ENCODE assay signal across 7 cellular contexts in genomic region chr3:14508966-14509795, GRCh38. TPM values are rescaled to one million over a fixed set of nuclear protein-coding genes. Genes with fewer than 3 reads are reported as not detected.
DNase-seq lines count a peak whose midpoint lies in the region; TF ChIP-seq lines count a peak whose summit lies in the region.

No MANE protein-coding gene starts in this region.

- H3K4me1 ChIP-seq in hepatocyte (ENCODE audit: insufficient read depth) (no peaks in the 10 kb centered on the region), smooth muscle cell (ENCODE audit: low read depth) (peaks cover 3% of the 10 kb centered on the region)

- no peak overlapping the region for H2AFZ ChIP-seq in hepatocyte
- peak overlapping the region; percentile 42 for H2AFZ ChIP-seq in smooth muscle cell (ENCODE audit: low read depth)

- no peaks in the 10 kb centered on the region for H3K9me2 ChIP-seq in hepatocyte (replicated peaks; ENCODE audit: insufficient read depth)

- H3F3A ChIP-seq in smooth muscle cell (ENCODE audit: low read depth): no peaks in the 10 kb centered on the region

- H3K27ac ChIP-seq in hepatocyte: no peak overlapping the region
- H3K27ac ChIP-seq in smooth muscle cell (ENCODE audit: low read depth): no peak overlapping the region

- H3K27me3 ChIP-seq in hepatocyte: no peaks in the 10 kb centered on the region
- H3K27me3 ChIP-seq in smooth muscle cell (ENCODE audit: low read depth): no peaks in the 10 kb centered on the region

- H3K36me3 ChIP-seq in hepatocyte (replicated peaks; ENCODE audit: insufficient read depth, low read depth): no peaks in the 10 kb centered on the region
- no peaks in the 10 kb centered on the region for H3K36me3 ChIP-seq in smooth muscle cell (ENCODE audit: low read depth)

- no peaks in the 10 kb centered on the region for H4K20me1 ChIP-seq in hepatocyte (ENCODE audit: insufficient read depth, poor library complexity, severe bottlenecking)
- no peaks in the 10 kb centered on the region for H4K20me1 ChIP-seq in smooth muscle cell (ENCODE audit: low read depth)

- peak overlapping the region; percentile 92 for H3K4me2 ChIP-seq in hepatocyte
- H3K4me2 ChIP-seq in smooth muscle cell: peak overlapping the region; percentile 90

- H3K9ac ChIP-seq in smooth muscle cell (ENCODE audit: low read depth): no peak overlapping the region

- no peak overlapping the region for H3K4me3 ChIP-seq in hepatocyte
- H3K4me3 ChIP-seq in smooth muscle cell: peak overlapping the region; percentile 37

- H3K9me3 ChIP-seq in hepatocyte (ENCODE audit: low read depth): no peaks in the 10 kb centered on the region
- no peaks in the 10 kb centered on the region for H3K9me3 ChIP-seq in smooth muscle cell (replicated peaks; ENCODE audit: low read depth)

- H3K79me2 ChIP-seq in hepatocyte: no peaks in the 10 kb centered on the region
- no peaks in the 10 kb centered on the region for H3K79me2 ChIP-seq in smooth muscle cell (ENCODE audit: low read depth)

- WGBS in hepatocyte (ENCODE audit: low lambda C conversion rate, missing lambda C conversion rate): 17% methylated on average over 18 of the region's 22 CpGs
- 29% methylated on average over 11 of the region's 22 CpGs for WGBS in smooth muscle cell (ENCODE audit: low lambda C conversion rate)

- DNase-seq in HuH-7 (ENCODE audit: low spot score) (peak; percentile 98), T follicular helper cell (ENCODE audit: low read depth) (peak; percentile 37), amniotic epithelial cell (ENCODE audit: low read depth) (peak; percentile 7), hepatocyte (ENCODE audit: low spot score) (peak; percentile 77), smooth muscle cell (lab: John Stamatoyannopoulos, UW; ENCODE audit: unreplicated experiment) (peak; percentile 44), GOT3 (lab: John Stamatoyannopoulos, UW) (no peak)

- TF ChIP-seq CTCF in GM12873 (IDR thresholded peaks at IDR 0.05; ENCODE audit: insufficient read depth, low read depth, low read length, missing control alignments) (peak; percentile 96), hepatocyte (IDR thresholded peaks at IDR 0.05; ENCODE audit: poor library complexity) (peak; percentile 91), smooth muscle cell (IDR thresholded peaks at IDR 0.05; ENCODE audit: borderline replicate concordance, insufficient read depth, poor library complexity, severe bottlenecking) (peak; percentile 97)

RNA-seq across cellular contexts. Expression of gene GRIP2, which starts 31.0 kb away (rescaled TPM):
- total RNA-seq in hepatocyte (0.73 and 1.0 TPM in 2 replicates), smooth muscle cell (3.2 and 6.5 TPM in 2 replicates)
- polyA plus RNA-seq in hepatocyte (2.4 and 3.6 TPM in 2 replicates), smooth muscle cell (2.0 and 3.6 TPM in 2 replicates)
